Comparison of ENCODE assay signal across 1 cellular context in genomic region chr12:3922033-3922432, GRCh38.
TF ChIP-seq lines count a peak whose summit lies in the region.

No MANE protein-coding gene starts in this region.

TF ChIP-seq in HepG2, 621 proteins besides CTCF, POLR2A, EP300 and RAD21:
- TF ChIP-seq SRSF4 (IDR thresholded peaks at IDR 0.05; ENCODE audit: low read depth, low read length, poor library complexity, severe bottlenecking): no peak
- no peak for TF ChIP-seq PLSCR1 (CRISPR knock-in tag; IDR thresholded peaks at IDR 0.05; ENCODE audit: borderline replicate concordance)
- peak; percentile 90 for TF ChIP-seq CREB1 (IDR thresholded peaks at IDR 0.05)
- TF ChIP-seq CREB1 (CRISPR knock-in tag; IDR thresholded peaks at IDR 0.05): no peak
- no peak for TF ChIP-seq KDM6A (CRISPR knock-in tag; IDR thresholded peaks at IDR 0.05; ENCODE audit: low read depth)
